ENCODE assay signal across 29 cellular contexts in the genomic region with DNA sequence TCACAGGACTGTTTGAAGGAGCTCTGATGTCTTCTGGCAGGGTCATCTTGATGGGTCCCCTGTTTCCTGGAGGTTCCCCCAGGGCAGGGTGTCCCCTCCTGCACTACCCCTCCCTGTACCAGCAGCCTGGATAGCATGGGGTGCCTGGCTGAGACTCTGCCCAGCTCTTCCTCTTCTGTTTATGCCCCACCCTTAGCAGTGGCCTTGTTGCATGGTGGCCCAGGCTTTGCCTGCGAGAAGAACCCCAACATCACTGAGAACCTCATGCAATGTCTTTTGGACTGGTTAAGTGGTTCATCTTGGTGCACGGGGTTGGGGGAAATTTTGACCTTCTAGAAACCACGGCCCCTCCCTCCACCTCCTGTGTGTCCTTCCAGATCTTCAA.
"Had no signal": no experiment of that assay in that cellular context is flagged by ENCODE, and none has a peak within 500 bp of the region (broad histone marks: within the 10 kb centered on the region; RNA-seq: fewer than 3 reads in every experiment).

No MANE protein-coding gene starts in this region.

- H3K36me3 ChIP-seq: cardiac muscle cell, SJCRH30 had no signal

- H3K4me3 Mint-ChIP-seq: activated CD4-positive, alpha-beta T cell treated with anti-CD3 and anti-CD28 coated beads, Interleukin-2, amount 10 ng/mL, durations not matched to agents 24 days and 14 days; activated CD8-positive, alpha-beta T cell treated with anti-CD3 and anti-CD28 coated beads for 36 hours; activated naive CD8-positive, alpha-beta T cell treated with anti-CD3 and anti-CD28 coated beads for 36 hours; activated T-cell treated with anti-CD3 and anti-CD28 coated beads, Interleukin-2, amount 50 U/mL, for 72 hours; activated T-helper 17 cell treated with anti-CD3 and anti-CD28 coated beads, Interleukin-2, amount 50 U/mL, for 72 hours; central memory CD8-positive, alpha-beta T cell had no signal

- H3K9me3 Mint-ChIP-seq: activated CD4-positive, alpha-beta T cell treated with anti-CD3 and anti-CD28 coated beads, Interleukin-2, amount 10 ng/mL, durations not matched to agents 24 days and 14 days; activated CD8-positive, alpha-beta T cell treated with anti-CD3 and anti-CD28 coated beads for 36 hours; activated naive CD8-positive, alpha-beta T cell treated with anti-CD3 and anti-CD28 coated beads for 36 hours; activated T-cell treated with anti-CD3 and anti-CD28 coated beads, Interleukin-2, amount 50 U/mL, for 72 hours; activated T-helper 17 cell treated with anti-CD3 and anti-CD28 coated beads, Interleukin-2, amount 50 U/mL, for 72 hours; central memory CD8-positive, alpha-beta T cell had no signal

- H3K4me3 ChIP-seq: cardiac muscle cell, SJCRH30, SK-N-MC had no signal

- H3K27ac Mint-ChIP-seq: activated CD4-positive, alpha-beta T cell treated with anti-CD3 and anti-CD28 coated beads, Interleukin-2, amount 10 ng/mL, durations not matched to agents 24 days and 14 days; activated CD8-positive, alpha-beta T cell treated with anti-CD3 and anti-CD28 coated beads for 36 hours; activated naive CD8-positive, alpha-beta T cell treated with anti-CD3 and anti-CD28 coated beads for 36 hours; activated T-cell treated with anti-CD3 and anti-CD28 coated beads, Interleukin-2, amount 50 U/mL, for 72 hours; activated T-helper 17 cell treated with anti-CD3 and anti-CD28 coated beads, Interleukin-2, amount 50 U/mL, for 72 hours had no signal

- ATAC-seq: activated CD8-positive, alpha-beta T cell treated with anti-CD3 and anti-CD28 coated beads for 36 hours; activated T-cell treated with anti-CD3 and anti-CD28 coated beads, Interleukin-2, amount 50 U/mL, for 72 hours; activated T-helper 17 cell treated with anti-CD3 and anti-CD28 coated beads, Interleukin-2, amount 50 U/mL, for 72 hours; Panc1 had no signal

- H3K36me3 Mint-ChIP-seq: activated naive CD8-positive, alpha-beta T cell treated with anti-CD3 and anti-CD28 coated beads for 36 hours had no signal

- H3K27me3 ChIP-seq: cardiac muscle cell, SJCRH30 had no signal

- H3K4me1 Mint-ChIP-seq: activated CD4-positive, alpha-beta T cell treated with anti-CD3 and anti-CD28 coated beads, Interleukin-2, amount 10 ng/mL, durations not matched to agents 24 days and 14 days; activated naive CD8-positive, alpha-beta T cell treated with anti-CD3 and anti-CD28 coated beads for 36 hours; activated T-helper 17 cell treated with anti-CD3 and anti-CD28 coated beads, Interleukin-2, amount 50 U/mL, for 72 hours; central memory CD8-positive, alpha-beta T cell had no signal

- H3K27ac ChIP-seq: cardiac muscle cell, SJCRH30, SK-N-MC had no signal

- DNase-seq: activated CD4-positive, alpha-beta T cell treated with anti-CD3 and anti-CD28 coated beads, Interleukin-2, amount 10 ng/mL, durations not matched to agents 24 days and 14 days; activated CD4-positive, alpha-beta T cell treated with anti-CD3 and anti-CD28 coated beads, Interleukin-2, amount 50 U/mL, for 4 hours; activated CD8-positive, alpha-beta T cell treated with anti-CD3 and anti-CD28 coated beads for 36 hours; activated effector memory CD4-positive, alpha-beta T cell treated with anti-CD3 and anti-CD28 coated beads, Interleukin-2, amount 50 U/mL, for 16 hours; activated naive CD4-positive, alpha-beta T cell; activated naive CD4-positive, alpha-beta T cell treated with anti-CD3 and anti-CD28 coated beads, Interleukin-2, amount 50 U/mL, for 16 hours; activated naive CD8-positive, alpha-beta T cell treated with anti-CD3 and anti-CD28 coated beads for 36 hours; activated T-cell treated with anti-CD3 and anti-CD28 coated beads, Interleukin-2, amount 50 U/mL, for 1 hour; activated T-cell treated with anti-CD3 and anti-CD28 coated beads, Interleukin-2, amount 50 U/mL, for 72 hours; amniotic stem cell; aorta; NCI-H1048; NCI-H1105 treated with DMSO at 0.1 percent for 48 hours; NCI-H1436; NCI-H1694; NCI-H2029; NCI-H510A; NCI-H526; NCI-H748 treated with DMSO at 0.1 percent for 48 hours; NK-92 treated with Interleukin-12 subunit alpha and Interleukin-12 subunit beta, amount 100 ng/mL, for 24 hours; OCI-M1; SHP77; SJCRH30; T1000 had no signal

- H3K9me3 ChIP-seq: SJCRH30 had no signal

- H3K4me1 ChIP-seq: SJCRH30 had no signal

- H3K27me3 Mint-ChIP-seq: activated CD4-positive, alpha-beta T cell treated with anti-CD3 and anti-CD28 coated beads, Interleukin-2, amount 10 ng/mL, durations not matched to agents 24 days and 14 days; central memory CD8-positive, alpha-beta T cell had no signal
